29 cellular contexts compared by ENCODE assay signal in genomic region chr18:25493401-25493800, GRCh38.
"Had no signal": no experiment of that assay in that cellular context is flagged by ENCODE, and none has a peak within 500 bp of the region (broad histone marks: within the 10 kb centered on the region; RNA-seq: fewer than 3 reads in every experiment).

No MANE protein-coding gene starts in this region.

- H3K4me1 ChIP-seq: colonic mucosa, esophagus muscularis mucosa, esophagus squamous epithelium, foreskin keratinocyte, gastrocnemius medialis, gastroesophageal sphincter, heart left ventricle, heart right ventricle had no signal

- H3K4me3 ChIP-seq: colonic mucosa, coronary artery, dorsolateral prefrontal cortex, esophagus muscularis mucosa, esophagus squamous epithelium, gastrocnemius medialis, gastroesophageal sphincter, heart left ventricle, heart right ventricle had no signal

- FAIRE-seq: colon, endometrium, endothelial cell of umbilical vein, frontal cortex had no signal

- H3K27ac ChIP-seq: colonic mucosa, coronary artery, dorsolateral prefrontal cortex, epithelial cell of prostate, esophagus muscularis mucosa, esophagus squamous epithelium, foreskin keratinocyte, gastrocnemius medialis, gastroesophageal sphincter, heart left ventricle, heart right ventricle had no signal

- DNase-seq: colonic mucosa; cortex of kidney; dermis blood vessel endothelial cell; dorsolateral prefrontal cortex; effector CD4-positive, alpha-beta T cell; effector CD8-positive, alpha-beta T cell; effector memory CD4-positive, alpha-beta T cell; effector memory CD8-positive, alpha-beta T cell; endodermal cell; erythroblast; esophagus squamous epithelium; foreskin fibroblast; foreskin keratinocyte; foreskin melanocyte; gastrocnemius medialis; glutamatergic neuron; head of caudate nucleus; heart left ventricle; heart right ventricle had no signal

- ATAC-seq: effector memory CD8-positive, alpha-beta T cell; esophagus mucosa; foreskin keratinocyte; gastrocnemius medialis; gastroesophageal sphincter; heart left ventricle; heart right ventricle had no signal

- H3K27ac Mint-ChIP-seq: dendritic cell treated with granulocyte-macrophage colony-stimulating factor and Interleukin-4, amounts not matched to agents 40 ng/mL and 50 ng/mL, for 4 days; effector memory CD8-positive, alpha-beta T cell; endodermal cell had no signal

- H3K36me3 ChIP-seq: colonic mucosa, esophagus muscularis mucosa, esophagus squamous epithelium, gastrocnemius medialis, gastroesophageal sphincter, heart left ventricle, heart right ventricle had no signal

- H3K27me3 ChIP-seq: colonic mucosa, esophagus muscularis mucosa, esophagus squamous epithelium, foreskin keratinocyte, gastrocnemius medialis, gastroesophageal sphincter, heart left ventricle, heart right ventricle had no signal

- H3K9me3 ChIP-seq: colonic mucosa, gastrocnemius medialis had no signal
